ENCODE assay signal across 8 cellular contexts in genomic region chr16:3059041-3059722, GRCh38. TPM values are rescaled to one million over a fixed set of nuclear protein-coding genes. Genes with fewer than 3 reads are reported as not detected.
A peak's percentile ranks its signal among the peaks of the same experiment; 100 is the strongest.
DNase-seq lines count a peak whose midpoint lies in the region; ATAC-seq and TF ChIP-seq lines count a peak whose summit lies in the region.

No MANE protein-coding gene starts in this region.

- peaks cover 7% of the 10 kb centered on the region for H3K36me3 Mint-ChIP-seq in CD4-positive, CD25-positive, alpha-beta regulatory T cell
- peaks cover 26% of the 10 kb centered on the region for H3K36me3 Mint-ChIP-seq in activated T-cell treated with anti-CD3 and anti-CD28 coated beads, Interleukin-2, amount 50 U/mL, for 24 hours (ENCODE audit: low read depth)

- no peaks in the 10 kb centered on the region for H3K27me3 Mint-ChIP-seq in CD4-positive, CD25-positive, alpha-beta regulatory T cell
- no peaks in the 10 kb centered on the region for H3K27me3 Mint-ChIP-seq in activated T-cell treated with anti-CD3 and anti-CD28 coated beads, Interleukin-2, amount 50 U/mL, for 24 hours

- peak overlapping the region; percentile 93 for H2AFZ ChIP-seq in OCI-LY3 (ENCODE audit: low read depth, low read length)

- DNase-seq in CD4-positive, CD25-positive, alpha-beta regulatory T cell = peak; percentile 82 to 89 (median 87)
- peak; percentile 91 for DNase-seq in GM19238 (ENCODE audit: insufficient read length, low spot score)
- peak; percentile 95 for DNase-seq in activated T-cell treated with anti-CD3 and anti-CD28 coated beads, Interleukin-2, amount 50 U/mL, for 24 hours
- DNase-seq in myocyte (ENCODE audit: low read depth) = peak; percentile 95
- peak; percentile 64 to 81 for DNase-seq in stimulated activated CD8-positive, alpha-beta memory T cell treated with anti-CD3 and anti-CD28 coated beads, Interleukin-7, amount 100 ng/mL, for 4 hours (ENCODE audit: low read depth in 2 of 2)

- H3K4me3 ChIP-seq in CD4-positive, CD25-positive, alpha-beta regulatory T cell (ENCODE audit: low read depth, low read length) = peak overlapping the region; percentile 48
- peak overlapping the region; percentile 82 for H3K4me3 ChIP-seq in OCI-LY3 (ENCODE audit: low read length)

- no peaks in the 10 kb centered on the region for H3K79me2 ChIP-seq in OCI-LY3 (ENCODE audit: low read length)

- peak overlapping the region; percentile 79 for H3K27ac ChIP-seq in CD4-positive, CD25-positive, alpha-beta regulatory T cell (ENCODE audit: insufficient read depth, low read length, poor library complexity, severe bottlenecking)
- H3K27ac ChIP-seq in OCI-LY3 (ENCODE audit: low read length) = peak overlapping the region; percentile 19; the same call in 1 of the 2 replicates

- ATAC-seq in CD4-positive, CD25-positive, alpha-beta regulatory T cell (ENCODE audit: low read depth in 2 of 2) = peak; percentile 90
- peak; percentile 61 for ATAC-seq in HG03520 (IDR thresholded peaks at IDR 0.05; ENCODE audit: unreplicated experiment)
- ATAC-seq in esophagus mucosa = peak; percentile 90

- H3K4me1 ChIP-seq in CD4-positive, CD25-positive, alpha-beta regulatory T cell (ENCODE audit: control insufficient read depth, insufficient read depth, low read length, poor library complexity, severe bottlenecking) = peaks cover 55% of the 10 kb centered on the region
- peaks cover 6% of the 10 kb centered on the region for H3K4me1 ChIP-seq in OCI-LY3 (ENCODE audit: low read length)

- H3K36me3 ChIP-seq in CD4-positive, CD25-positive, alpha-beta regulatory T cell (ENCODE audit: control insufficient read depth, insufficient read depth, low read length) = no peaks in the 10 kb centered on the region
- no peaks in the 10 kb centered on the region for H3K36me3 ChIP-seq in OCI-LY3 (replicated peaks; ENCODE audit: low read depth, low read length)

- H3K4me2 ChIP-seq in OCI-LY3 (ENCODE audit: low read length) = peak overlapping the region; percentile 98

- peaks cover 4 to 62% (median 31%) of the 10 kb centered on the region in 4 donors for H3K4me1 Mint-ChIP-seq in CD4-positive, CD25-positive, alpha-beta regulatory T cell
- peaks cover 57% of the 10 kb centered on the region for H3K4me1 Mint-ChIP-seq in activated T-cell treated with anti-CD3 and anti-CD28 coated beads, Interleukin-2, amount 50 U/mL, for 24 hours (ENCODE audit: low read depth)

- no peaks in the 10 kb centered on the region for H3K9me3 ChIP-seq in CD4-positive, CD25-positive, alpha-beta regulatory T cell (ENCODE audit: control insufficient read depth in 2 of 2, low read length in 2 of 2)
- no peaks in the 10 kb centered on the region for H3K9me3 ChIP-seq in OCI-LY3 (ENCODE audit: insufficient read depth, low read length)

- TF ChIP-seq CTCF in OCI-LY3 (IDR thresholded peaks at IDR 0.05; ENCODE audit: low read depth, low read length) = peak; percentile 60

- peak overlapping the region; percentile 87 to 97 (median 90) for H3K27ac Mint-ChIP-seq in CD4-positive, CD25-positive, alpha-beta regulatory T cell
- H3K27ac Mint-ChIP-seq in activated T-cell treated with anti-CD3 and anti-CD28 coated beads, Interleukin-2, amount 50 U/mL, for 24 hours = peak overlapping the region; percentile 95

- peak overlapping the region; percentile 88 for H3K9ac ChIP-seq in OCI-LY3 (ENCODE audit: low read length)

- no peaks in the 10 kb centered on the region for H3K9me3 Mint-ChIP-seq in CD4-positive, CD25-positive, alpha-beta regulatory T cell
- no peaks in the 10 kb centered on the region for H3K9me3 Mint-ChIP-seq in activated T-cell treated with anti-CD3 and anti-CD28 coated beads, Interleukin-2, amount 50 U/mL, for 24 hours

- no peaks in the 10 kb centered on the region for H3K27me3 ChIP-seq in CD4-positive, CD25-positive, alpha-beta regulatory T cell (ENCODE audit: control insufficient read depth, insufficient read depth, low read length)
- H3K27me3 ChIP-seq in OCI-LY3 (ENCODE audit: low read depth, low read length) = peaks cover 5% of the 10 kb centered on the region; the same call in 1 of the 2 replicates

- peak overlapping the region; percentile 88 to 97 (median 92) for H3K4me3 Mint-ChIP-seq in CD4-positive, CD25-positive, alpha-beta regulatory T cell
- peak overlapping the region; percentile 87 for H3K4me3 Mint-ChIP-seq in activated T-cell treated with anti-CD3 and anti-CD28 coated beads, Interleukin-2, amount 50 U/mL, for 24 hours

- H4K20me1 ChIP-seq in OCI-LY3 (ENCODE audit: insufficient read depth, low read length) = 0 out of 2 replicates have a peak, but pooled peaks cover 4% of the 10 kb centered on the region

RNA-seq across cellular contexts. Expression of gene IL32, which starts 6.3 kb away (rescaled TPM):
- 1,611 TPM for total RNA-seq in CD4-positive, CD25-positive, alpha-beta regulatory T cell
- 1,000 to 10,000 TPM; 3,219 to 6,021 (median 4,004) TPM for polyA plus RNA-seq in CD4-positive, CD25-positive, alpha-beta regulatory T cell
- total RNA-seq in esophagus mucosa (3.7 TPM), myocyte (646 and 732 TPM in 2 replicates)
- 947 TPM for polyA plus RNA-seq in myocyte (2012)

RNA-seq across cellular contexts. Expression of gene MMP25, which starts 12.8 kb away (rescaled TPM):
- 1.6 TPM for total RNA-seq in CD4-positive, CD25-positive, alpha-beta regulatory T cell
- 1 to 10 TPM in 1 of 4 donors, under 1 TPM in 2, not detected in 1; 0.16 to 1.0 (median 0.29) TPM for polyA plus RNA-seq in CD4-positive, CD25-positive, alpha-beta regulatory T cell
- total RNA-seq in esophagus mucosa = 0.80 TPM
- 0.05 TPM in 2 replicates for total RNA-seq in myocyte
- polyA plus RNA-seq in myocyte (2012) = 2.2 TPM

RNA-seq across cellular contexts. Expression of gene BICDL2, which starts 22.4 kb away (rescaled TPM):
- total RNA-seq in CD4-positive, CD25-positive, alpha-beta regulatory T cell = not detected
- not detected for polyA plus RNA-seq in CD4-positive, CD25-positive, alpha-beta regulatory T cell
- 62.0 TPM for total RNA-seq in esophagus mucosa
- not detected in 2 replicates for total RNA-seq in myocyte
- polyA plus RNA-seq in myocyte (2012) = 0.03 TPM

RNA-seq across cellular contexts. Expression of gene THOC6, which starts 35.3 kb away (rescaled TPM):
- total RNA-seq in CD4-positive, CD25-positive, alpha-beta regulatory T cell = 16.2 TPM
- 10 to 100 TPM; 37.1 to 49.2 (median 41.0) TPM for polyA plus RNA-seq in CD4-positive, CD25-positive, alpha-beta regulatory T cell
- 21.3 TPM for total RNA-seq in esophagus mucosa
- 19.8 and 23.7 TPM in 2 replicates for total RNA-seq in myocyte
- 23.8 TPM for polyA plus RNA-seq in myocyte (2012)

RNA-seq across cellular contexts. Expression of gene HCFC1R1, which starts 35.4 kb away (rescaled TPM):
- total RNA-seq in CD4-positive, CD25-positive, alpha-beta regulatory T cell = 12.9 TPM
- polyA plus RNA-seq in CD4-positive, CD25-positive, alpha-beta regulatory T cell = 10 to 100 TPM; 18.0 to 20.7 (median 19.0) TPM
- total RNA-seq in esophagus mucosa (26.6 TPM), myocyte (23.0 and 34.9 TPM in 2 replicates)
- 234 TPM for polyA plus RNA-seq in myocyte (2012)

Comparison
In these comparisons a context has a peak if more than half of its experiments do, and no peak if none do; other contexts are left out.
1. Peak in every context shown above with its lines: DNase-seq, ATAC-seq, H3K4me3 ChIP-seq and H3K27ac ChIP-seq.
2. RNA of gene IL32, which starts 6.3 kb away (total RNA-seq): 1,611 TPM in CD4-positive, CD25-positive, alpha-beta regulatory T cell (single experiment) and 646 to 732 TPM in myocyte; 3.7 TPM in esophagus mucosa (single experiment); every median in the first group is over 100 times any median in the second.
3. RNA of gene BICDL2, which starts 22.4 kb away (total RNA-seq): 62.0 TPM in esophagus mucosa (single experiment); not detected in CD4-positive, CD25-positive, alpha-beta regulatory T cell (single experiment) and not detected in myocyte; every median in the first group is over 10 times any median in the second.